Comparison of ENCODE assay signal across 1 cellular context in the genomic region with DNA sequence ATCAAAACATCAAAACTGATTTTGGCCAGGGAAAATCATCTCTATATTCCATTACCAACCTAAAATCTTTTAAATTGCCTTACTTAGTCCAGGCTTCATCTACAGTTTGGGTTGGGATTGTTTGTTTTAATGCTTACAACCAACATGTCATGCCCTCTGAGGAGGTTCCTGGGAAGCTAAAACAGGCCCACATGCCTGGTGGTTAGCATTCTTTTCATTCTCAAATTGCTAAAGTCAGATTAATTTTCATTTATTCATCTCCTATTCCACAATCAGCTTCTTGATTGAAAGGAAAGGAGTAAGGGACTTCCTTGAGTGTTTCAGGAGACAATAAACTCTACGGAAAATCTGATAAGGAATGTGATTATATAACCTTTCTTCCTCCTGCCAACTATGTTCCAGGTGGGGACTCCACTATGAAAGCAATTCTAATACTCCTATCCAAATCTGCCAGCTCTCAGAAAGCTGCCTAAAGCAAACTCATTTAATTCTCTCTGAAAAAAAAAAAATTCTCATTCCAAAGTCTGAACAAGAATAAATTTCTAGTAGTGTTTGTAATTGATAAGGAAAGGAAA.
TF ChIP-seq lines count a peak whose summit lies in the region.

No MANE protein-coding gene starts in this region.

TF ChIP-seq in A549, 52 proteins besides CTCF, POLR2A, EP300 and RAD21 (continued from another document):
- TF ChIP-seq, protein P1, sequence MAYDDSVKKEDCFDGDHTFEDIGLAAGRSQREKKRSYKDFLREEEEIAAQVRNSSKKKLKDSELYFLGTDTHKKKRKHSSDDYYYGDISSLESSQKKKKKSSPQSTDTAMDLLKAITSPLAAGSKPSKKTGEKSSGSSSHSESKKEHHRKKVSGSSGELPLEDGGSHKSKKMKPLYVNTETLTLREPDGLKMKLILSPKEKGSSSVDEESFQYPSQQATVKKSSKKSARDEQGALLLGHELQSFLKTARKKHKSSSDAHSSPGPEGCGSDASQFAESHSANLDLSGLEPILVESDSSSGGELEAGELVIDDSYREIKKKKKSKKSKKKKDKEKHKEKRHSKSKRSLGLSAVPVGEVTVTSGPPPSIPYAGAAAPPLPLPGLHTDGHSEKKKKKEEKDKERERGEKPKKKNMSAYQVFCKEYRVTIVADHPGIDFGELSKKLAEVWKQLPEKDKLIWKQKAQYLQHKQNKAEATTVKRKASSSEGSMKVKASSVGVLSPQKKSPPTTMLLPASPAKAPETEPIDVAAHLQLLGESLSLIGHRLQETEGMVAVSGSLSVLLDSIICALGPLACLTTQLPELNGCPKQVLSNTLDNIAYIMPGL (CRISPR knock-in tag; IDR thresholded peaks at IDR 0.05; ENCODE audit: borderline replicate concordance): no peak
- TF ChIP-seq CEBPB (IDR thresholded peaks at IDR 0.05): no peak
- TF ChIP-seq POLR2AphosphoS2 (conservative IDR thresholded peaks at IDR 0.05; ENCODE audit: low read length): no peak
- TF ChIP-seq FOSB (CRISPR knock-in tag; IDR thresholded peaks at IDR 0.05): no peak
